Comparison of ENCODE assay signal across 1 cellular context in genomic region chr10:132898391-132899053, GRCh38.
TF ChIP-seq lines count a peak whose summit lies in the region.

No MANE protein-coding gene starts in this region.

TF ChIP-seq in HepG2, 621 proteins besides CTCF, POLR2A, EP300 and RAD21 (continued from another document):
- TF ChIP-seq MBD4 (IDR thresholded peaks at IDR 0.05; ENCODE audit: borderline replicate concordance, low read length): no peak
- no peak for TF ChIP-seq ZNF576 (CRISPR knock-in tag; IDR thresholded peaks at IDR 0.05)
- no peak for TF ChIP-seq HNF4A (CRISPR knock-in tag; IDR thresholded peaks at IDR 0.05)
- TF ChIP-seq CENPT (CRISPR knock-in tag; IDR thresholded peaks at IDR 0.05; ENCODE audit: low read depth): no peak
- TF ChIP-seq, protein P1, sequence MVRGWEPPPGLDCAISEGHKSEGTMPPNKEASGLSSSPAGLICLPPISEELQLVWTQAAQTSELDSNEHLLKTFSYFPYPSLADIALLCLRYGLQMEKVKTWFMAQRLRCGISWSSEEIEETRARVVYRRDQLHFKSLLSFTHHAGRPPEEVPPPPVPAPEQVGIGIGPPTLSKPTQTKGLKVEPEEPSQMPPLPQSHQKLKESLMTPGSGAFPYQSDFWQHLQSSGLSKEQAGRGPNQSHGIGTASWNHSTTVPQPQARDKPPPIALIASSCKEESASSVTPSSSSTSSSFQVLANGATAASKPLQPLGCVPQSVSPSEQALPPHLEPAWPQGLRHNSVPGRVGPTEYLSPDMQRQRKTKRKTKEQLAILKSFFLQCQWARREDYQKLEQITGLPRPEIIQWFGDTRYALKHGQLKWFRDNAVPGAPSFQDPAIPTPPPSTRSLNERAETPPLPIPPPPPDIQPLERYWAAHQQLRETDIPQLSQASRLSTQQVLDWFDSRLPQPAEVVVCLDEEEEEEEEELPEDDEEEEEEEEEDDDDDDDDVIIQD (CRISPR knock-in tag; IDR thresholded peaks at IDR 0.05; ENCODE audit: low read depth): no peak
- TF ChIP-seq ZSCAN25 (CRISPR knock-in tag; IDR thresholded peaks at IDR 0.05): no peak
- TF ChIP-seq ZNF678 (CRISPR knock-in tag; IDR thresholded peaks at IDR 0.05): no peak
- TF ChIP-seq ADNP (CRISPR knock-in tag; IDR thresholded peaks at IDR 0.05): no peak
- TF ChIP-seq NR2F6 (IDR thresholded peaks at IDR 0.05): no peak
- TF ChIP-seq NR2F6 (CRISPR knock-in tag; IDR thresholded peaks at IDR 0.05): no peak
- no peak for TF ChIP-seq ZNF180 (CRISPR knock-in tag; IDR thresholded peaks at IDR 0.05; ENCODE audit: borderline replicate concordance, low read depth)
- TF ChIP-seq MYNN (CRISPR knock-in tag; IDR thresholded peaks at IDR 0.05; ENCODE audit: low read depth): no peak
- TF ChIP-seq SKIL (CRISPR knock-in tag; IDR thresholded peaks at IDR 0.05; ENCODE audit: borderline replicate concordance): no peak
- no peak for TF ChIP-seq ZNF441 (CRISPR knock-in tag; IDR thresholded peaks at IDR 0.05; ENCODE audit: borderline replicate concordance)
- no peak for TF ChIP-seq ZNF234 (CRISPR knock-in tag; conservative IDR thresholded peaks at IDR 0.05)
- no peak for TF ChIP-seq GPN1 (CRISPR knock-in tag; IDR thresholded peaks at IDR 0.05; ENCODE audit: borderline replicate concordance)
- TF ChIP-seq ISL2 (CRISPR knock-in tag; IDR thresholded peaks at IDR 0.05): no peak
- TF ChIP-seq ZNF354B (CRISPR knock-in tag; IDR thresholded peaks at IDR 0.05): no peak
- TF ChIP-seq PLSCR1 (CRISPR knock-in tag; IDR thresholded peaks at IDR 0.05; ENCODE audit: borderline replicate concordance): no peak
